8 cellular contexts compared by ENCODE assay signal in genomic region chrY:19076914-19077697, GRCh38.
DNase-seq lines count a peak whose midpoint lies in the region; ATAC-seq and TF ChIP-seq lines count a peak whose summit lies in the region.

No MANE protein-coding gene starts in this region.

- TF ChIP-seq CTCF in natural killer cell (IDR thresholded peaks at IDR 0.05), result no peak

- no peaks in the 10 kb centered on the region for H3K9me3 ChIP-seq in CD8-positive, alpha-beta memory T cell (ENCODE audit: low read length)

- peaks cover 0 to 10% of the 10 kb centered on the region in 2 donors for H3K27me3 Mint-ChIP-seq in CD8-positive, alpha-beta memory T cell
- no peaks in the 10 kb centered on the region for H3K27me3 Mint-ChIP-seq in dendritic cell treated with granulocyte-macrophage colony-stimulating factor and Interleukin-4, amounts not matched to agents 40 ng/mL and 50 ng/mL, for 4 days
- H3K27me3 Mint-ChIP-seq in natural killer cell (ENCODE audit: low read depth in 2 of 2) (no peaks in the 10 kb centered on the region), immature natural killer cell (ENCODE audit: low read depth in 3 of 3) (peaks cover 0 to 1% (median 0%) of the 10 kb centered on the region in 3 donors)

- no peaks in the 10 kb centered on the region for H3K36me3 ChIP-seq in CD8-positive, alpha-beta memory T cell (ENCODE audit: insufficient read depth, low read length)

- intact Hi-C loops in dendritic cell treated with granulocyte-macrophage colony-stimulating factor and Interleukin-4, amounts not matched to agents 40 ng/mL and 50 ng/mL, for 4 days (cut with micrococcal nuclease), result loop anchor here (10.0 kb wide), 1 partner anchor 488 kb away; no protein-coding TSS in a partner anchor
- intact Hi-C loops in natural killer cell (cut with micrococcal nuclease), result no loop called here

- no peaks in the 10 kb centered on the region for H3K4me1 ChIP-seq in CD8-positive, alpha-beta memory T cell (ENCODE audit: insufficient read depth, low read length)

- no peaks in the 10 kb centered on the region for H3K9me3 Mint-ChIP-seq in CD8-positive, alpha-beta memory T cell
- H3K9me3 Mint-ChIP-seq in dendritic cell treated with granulocyte-macrophage colony-stimulating factor and Interleukin-4, amounts not matched to agents 40 ng/mL and 50 ng/mL, for 4 days, result no peaks in the 10 kb centered on the region
- H3K9me3 Mint-ChIP-seq in natural killer cell (no peaks in the 10 kb centered on the region), immature natural killer cell (no peaks in the 10 kb centered on the region)

- POLR2A ChIA-PET in CD8-positive, alpha-beta memory T cell (lab: Charles Lee), result no interaction called here

- no peaks in the 10 kb centered on the region for H3K36me3 Mint-ChIP-seq in CD8-positive, alpha-beta memory T cell
- H3K36me3 Mint-ChIP-seq in dendritic cell treated with granulocyte-macrophage colony-stimulating factor and Interleukin-4, amounts not matched to agents 40 ng/mL and 50 ng/mL, for 4 days (ENCODE audit: low read depth), result peaks cover 6% of the 10 kb centered on the region
- H3K36me3 Mint-ChIP-seq in natural killer cell (no peaks in the 10 kb centered on the region), immature natural killer cell (no peaks in the 10 kb centered on the region)

- H3K27ac ChIP-seq in CD8-positive, alpha-beta memory T cell (ENCODE audit: low read depth, low read length), result no peak overlapping the region

- peak overlapping the region in 2 of 7 donors; percentile 79 to 83 for H3K4me3 Mint-ChIP-seq in CD8-positive, alpha-beta memory T cell
- H3K4me3 Mint-ChIP-seq in dendritic cell treated with granulocyte-macrophage colony-stimulating factor and Interleukin-4, amounts not matched to agents 40 ng/mL and 50 ng/mL, for 4 days, result peak overlapping the region; percentile 84
- H3K4me3 Mint-ChIP-seq in natural killer cell (no peak overlapping the region), immature natural killer cell (peak overlapping the region in 1 of 5 donors; percentile 88)

- H3K27me3 ChIP-seq in CD8-positive, alpha-beta memory T cell (ENCODE audit: insufficient read depth, low read length, poor library complexity, severe bottlenecking), result no peaks in the 10 kb centered on the region

- ATAC-seq in natural killer cell (peak in 2 of 3 donors; percentile 69 to 81), GM21619 (IDR thresholded peaks at IDR 0.05; ENCODE audit: unreplicated experiment) (no peak), HG02981 (IDR thresholded peaks at IDR 0.05; ENCODE audit: unreplicated experiment) (no peak)

- H3K4me3 ChIP-seq in CD8-positive, alpha-beta memory T cell (ENCODE audit: low read length), result peak overlapping the region; percentile 43

- peaks cover 0 to 11% (median 0%) of the 10 kb centered on the region in 3 donors for H3K4me1 Mint-ChIP-seq in CD8-positive, alpha-beta memory T cell
- H3K4me1 Mint-ChIP-seq in dendritic cell treated with granulocyte-macrophage colony-stimulating factor and Interleukin-4, amounts not matched to agents 40 ng/mL and 50 ng/mL, for 4 days (ENCODE audit: low read depth), result peaks cover 13% of the 10 kb centered on the region
- H3K4me1 Mint-ChIP-seq in natural killer cell, result peaks cover 0 to 9% of the 10 kb centered on the region in 2 donors
- H3K4me1 Mint-ChIP-seq in immature natural killer cell, result no peaks in the 10 kb centered on the region

- peak in 1 of 5 donors; percentile 47 for DNase-seq in CD8-positive, alpha-beta memory T cell
- DNase-seq in HS-27A (ENCODE audit: low read depth), result peak; percentile 52
- peak; percentile 16 for DNase-seq in natural killer cell
- DNase-seq in NCI-H1092 (lab: John Stamatoyannopoulos, UW), result no peak
- DNase-seq in immature natural killer cell, result no peak

- H3K27ac Mint-ChIP-seq in CD8-positive, alpha-beta memory T cell, result peak overlapping the region in 2 of 8 donors; percentile 22 to 67
- peak overlapping the region; percentile 84 for H3K27ac Mint-ChIP-seq in dendritic cell treated with granulocyte-macrophage colony-stimulating factor and Interleukin-4, amounts not matched to agents 40 ng/mL and 50 ng/mL, for 4 days
- H3K27ac Mint-ChIP-seq in natural killer cell (peak overlapping the region in 1 of 2 donors; percentile 82), immature natural killer cell (peak overlapping the region in 1 of 6 donors; percentile 77)

- CTCF ChIA-PET in CD8-positive, alpha-beta memory T cell (lab: Charles Lee), result no interaction called here

Comparison
In these comparisons a context has a peak if more than half of its experiments do, and no peak if none do; other contexts are left out.
1. DNase-seq: peak in HS-27A (single experiment) and natural killer cell (single experiment); none in NCI-H1092 (single experiment) and immature natural killer cell (0 of 3).
2. ATAC-seq: peak in natural killer cell (2 of 3); none in GM21619 (single experiment) and HG02981 (single experiment).